ENCODE assay signal across 9 cellular contexts in genomic region chr3:128863560-128863959, GRCh38. TPM values are rescaled to one million over a fixed set of nuclear protein-coding genes. Genes with fewer than 3 reads are reported as not detected.
DNase-seq lines count a peak whose midpoint lies in the region; ATAC-seq and TF ChIP-seq lines count a peak whose summit lies in the region.
"Had no signal": no experiment of that assay in that cellular context is flagged by ENCODE, and none has a peak within 500 bp of the region (broad histone marks: within the 10 kb centered on the region; RNA-seq: fewer than 3 reads in every experiment).

No MANE protein-coding gene starts in this region.

- no peak for TF ChIP-seq CTCF in brain (conservative IDR thresholded peaks at IDR 0.05)
- TF ChIP-seq CTCF in retinal pigment epithelial cell (conservative IDR thresholded peaks at IDR 0.05; ENCODE audit: low read depth, low read length) = peak; percentile 33
- TF ChIP-seq CTCF in uterus (IDR thresholded peaks at IDR 0.05) = no peak

- H3K9me3 ChIP-seq in uterus = peaks cover 0 to 12% of the 10 kb centered on the region in 2 donors

- H3K4me3 ChIP-seq in retinal pigment epithelial cell (ENCODE audit: low read length) (no peak overlapping the region), uterus (no peak overlapping the region)

- no peaks in the 10 kb centered on the region for H3K27me3 Mint-ChIP-seq in brain
- H3K27me3 Mint-ChIP-seq: activated CD8-positive, alpha-beta memory T cell treated with anti-CD3 and anti-CD28 coated beads, Interleukin-2, amount 10 ng/mL, durations not matched to agents 7 days and 5 days had no signal

- H3K27ac Mint-ChIP-seq in brain = peak overlapping the region in 3 of 5 experiments; percentile 26 to 90 (median 74)
- H3K27ac Mint-ChIP-seq: activated CD8-positive, alpha-beta memory T cell treated with anti-CD3 and anti-CD28 coated beads, Interleukin-2, amount 10 ng/mL, durations not matched to agents 7 days and 5 days had no signal

- no peak for TF ChIP-seq POLR2A in uterus (IDR thresholded peaks at IDR 0.05)

- no peaks in the 10 kb centered on the region for H3K27me3 ChIP-seq in uterus

- peaks cover 34% of the 10 kb centered on the region for H3K36me3 Mint-ChIP-seq in brain

- no peaks in the 10 kb centered on the region for H3K4me1 ChIP-seq in uterus

- H3K27ac ChIP-seq in uterus = no peak overlapping the region

- H3K36me3 ChIP-seq in uterus = no peaks in the 10 kb centered on the region

- no peak overlapping the region for H3K4me3 Mint-ChIP-seq in brain
- H3K4me3 Mint-ChIP-seq: activated CD8-positive, alpha-beta memory T cell treated with anti-CD3 and anti-CD28 coated beads, Interleukin-2, amount 10 ng/mL, durations not matched to agents 7 days and 5 days had no signal

- intact Hi-C loops in uterus (cut with DNase I; ENCODE audit: low total_unique reads) = no loop called here

- peak; percentile 39 to 48 for DNase-seq in activated CD4-positive, alpha-beta T cell treated with anti-CD3 and anti-CD28 coated beads, Interleukin-2, amount 50 U/mL, for 48 hours
- no peak for DNase-seq in activated CD4-positive, alpha-beta T cell treated with anti-CD3 and anti-CD28 coated beads, Interleukin-2, amount 50 U/mL, for 4 hours
- DNase-seq in KG1 (lab: John Stamatoyannopoulos, UW) = peak; percentile 2
- DNase-seq in retinal pigment epithelial cell (ENCODE audit: low read depth) = no peak
- no peak for DNase-seq in uterus
- DNase-seq: activated CD8-positive, alpha-beta memory T cell treated with anti-CD3 and anti-CD28 coated beads, Interleukin-2, amount 10 ng/mL, durations not matched to agents 7 days and 5 days had no signal

- peaks cover 18 to 42% (median 29%) of the 10 kb centered on the region in 5 experiments for H3K9me3 Mint-ChIP-seq in brain

- ATAC-seq in GM21529 (IDR thresholded peaks at IDR 0.05; ENCODE audit: unreplicated experiment) = no peak
- ATAC-seq in HG02588 (IDR thresholded peaks at IDR 0.05; ENCODE audit: unreplicated experiment) = no peak
- ATAC-seq: activated CD8-positive, alpha-beta memory T cell treated with anti-CD3 and anti-CD28 coated beads, Interleukin-2, amount 10 ng/mL, durations not matched to agents 7 days and 5 days had no signal

- peaks cover 35% of the 10 kb centered on the region for H3K4me1 Mint-ChIP-seq in brain

RNA-seq across cellular contexts. Expression of gene ACAD9, which starts 15.9 kb away (rescaled TPM):
- polyA plus RNA-seq in brain (ENCODE audit: insufficient read depth, low read depth, low replicate concordance) = 39.9 TPM
- total RNA-seq in uterus = 10 to 100 TPM; 13.1 to 51.4 (median 44.5) TPM

Comparison
In these comparisons a context has a peak if more than half of its experiments do, and no peak if none do; other contexts are left out.
1. DNase-seq: peak in activated CD4-positive, alpha-beta T cell treated with anti-CD3 and anti-CD28 coated beads, Interleukin-2, amount 50 U/mL, for 48 hours (2 of 2) and KG1 (single experiment); none in activated CD4-positive, alpha-beta T cell treated with anti-CD3 and anti-CD28 coated beads, Interleukin-2, amount 50 U/mL, for 4 hours (0 of 2), retinal pigment epithelial cell (single experiment) and uterus (0 of 2).